ENCODE assay signal across 24 cellular contexts in genomic region chr4:59388359-59388758, GRCh38.
"Had no signal": no experiment of that assay in that cellular context is flagged by ENCODE, and none has a peak within 500 bp of the region (broad histone marks: within the 10 kb centered on the region; RNA-seq: fewer than 3 reads in every experiment).

No MANE protein-coding gene starts in this region.

- H3K27ac ChIP-seq: RWPE1 had no signal

- ATAC-seq: HepG2, Panc1, PC-3 had no signal

- H3K9me3 ChIP-seq: MG63 had no signal

- DNase-seq: IMR-90; Karpas-422; KG1; MG63; NCI-H1092; NCI-H1105 treated with DMSO at 0.1 percent for 48 hours; NCI-H1417 treated with DMSO at 0.1 percent for 48 hours; NCI-H146; NCI-H1694 treated with DMSO at 0.1 percent for 48 hours; NCI-H1930; NCI-H2081; NCI-H2107; NCI-H2171 treated with DMSO at 0.1 percent for 48 hours; NCI-H446; NCI-H524; NCI-H526 treated with DMSO at 0.1 percent for 48 hours; NCI-H748 treated with DMSO at 0.1 percent for 48 hours; NK-92 treated with Interleukin-12 subunit alpha and Interleukin-12 subunit beta, amount 100 ng/mL, for 24 hours; PC-3; SHP77; T-helper 2 cell had no signal

- H3K27me3 ChIP-seq: MG63 had no signal

- FAIRE-seq: HepG2 had no signal

- H3K36me3 ChIP-seq: MG63 had no signal

- H3K4me3 ChIP-seq: MG63 had no signal
